In genomic region chr17:40517981-40518380, GRCh38 we compare ENCODE assay signal across 3 cellular contexts.
TF ChIP-seq lines count a peak whose summit lies in the region.

No MANE protein-coding gene starts in this region.

TF ChIP-seq in A549, 52 proteins besides CTCF, POLR2A, EP300 and RAD21 (continued from another document):
- TF ChIP-seq CBX2 (IDR thresholded peaks at IDR 0.05; ENCODE audit: borderline replicate concordance, low read depth) (no peak), NFE2L2 (conservative IDR thresholded peaks at IDR 0.05; ENCODE audit: low read length) (no peak), HEYL (CRISPR knock-in tag; IDR thresholded peaks at IDR 0.05) (no peak), MAX (IDR thresholded peaks at IDR 0.05) (no peak), MYC (IDR thresholded peaks at IDR 0.05; ENCODE audit: borderline replicate concordance, low read length) (no peak), NR3C1 (IDR thresholded peaks at IDR 0.05) (no peak), JUNB (IDR thresholded peaks at IDR 0.05) (no peak), SREBF2 (IDR thresholded peaks at IDR 0.05) (no peak), GATA3 (IDR thresholded peaks at IDR 0.05; ENCODE audit: borderline replicate concordance) (no peak), BCL3 (IDR thresholded peaks at IDR 0.05) (no peak), HOXB5 (CRISPR knock-in tag; IDR thresholded peaks at IDR 0.05) (0 out of 2 replicates have a peak, but pooled peaks have one; percentile 4), BHLHE40 (IDR thresholded peaks at IDR 0.05; ENCODE audit: low read depth, low read length) (no peak), RFX5 (IDR thresholded peaks at IDR 0.05) (no peak), HOXB13 (CRISPR knock-in tag; IDR thresholded peaks at IDR 0.05; ENCODE audit: low read depth) (peak; percentile 40; the same call in 1 of the 2 replicates), ZNF302 (CRISPR knock-in tag; IDR thresholded peaks at IDR 0.05) (peak; percentile 65; the same call in 1 of the 2 replicates), NPAS2 (CRISPR knock-in tag; IDR thresholded peaks at IDR 0.05; ENCODE audit: borderline replicate concordance) (no peak)

TF ChIP-seq in HCT116, 20 proteins besides CTCF, POLR2A, EP300 and RAD21 (continued from another document):
- TF ChIP-seq MAX (IDR thresholded peaks at IDR 0.05): no peak
- TF ChIP-seq CEBPB (IDR thresholded peaks at IDR 0.05; ENCODE audit: low read depth): no peak
- TF ChIP-seq SIN3A (IDR thresholded peaks at IDR 0.05; ENCODE audit: low read depth): no peak
- TF ChIP-seq CBX3 (IDR thresholded peaks at IDR 0.05; ENCODE audit: low read depth): no peak
- no peak for TF ChIP-seq SRF (IDR thresholded peaks at IDR 0.05; ENCODE audit: low read depth)
- TF ChIP-seq TCF7L2 (IDR thresholded peaks at IDR 0.05; ENCODE audit: borderline replicate concordance, extremely low read depth, insufficient read depth, insufficient read length): no peak
- no peak for TF ChIP-seq ELF1 (IDR thresholded peaks at IDR 0.05; ENCODE audit: borderline replicate concordance, low read depth)
- TF ChIP-seq ATF3 (IDR thresholded peaks at IDR 0.05): no peak
- no peak for TF ChIP-seq SP1 (IDR thresholded peaks at IDR 0.05; ENCODE audit: low read depth)
- TF ChIP-seq ZBTB33 (IDR thresholded peaks at IDR 0.05; ENCODE audit: extremely low read depth, insufficient replicate concordance, low read length): no peak
- TF ChIP-seq YY1 (IDR thresholded peaks at IDR 0.05; ENCODE audit: extremely low read depth, insufficient replicate concordance, low read depth, low read length): no peak
- TF ChIP-seq EGR1 (IDR thresholded peaks at IDR 0.05; ENCODE audit: low read depth): no peak
- no peak for TF ChIP-seq REST (IDR thresholded peaks at IDR 0.05; ENCODE audit: low read depth)
- TF ChIP-seq FOSL1 (IDR thresholded peaks at IDR 0.05; ENCODE audit: low read depth): no peak
- no peak for TF ChIP-seq JUND (IDR thresholded peaks at IDR 0.05)
- TF ChIP-seq POLR2AphosphoS5 (IDR thresholded peaks at IDR 0.05; ENCODE audit: low read depth, low read length): no peak
- TF ChIP-seq ZFX (IDR thresholded peaks at IDR 0.05): no peak
- TF ChIP-seq EZH2 (IDR thresholded peaks at IDR 0.05): no peak
- no peak for TF ChIP-seq ZNF274 (IDR thresholded peaks at IDR 0.05; ENCODE audit: low read depth, low read length)

TF ChIP-seq in WTC11, 78 proteins besides CTCF, POLR2A, EP300 and RAD21 (continued from another document):
- TF ChIP-seq ZNF512 (CRISPR knock-in tag; IDR thresholded peaks at IDR 0.05; ENCODE audit: borderline replicate concordance) (no peak), ZNF671 (CRISPR knock-in tag; IDR thresholded peaks at IDR 0.05) (no peak), JUN (CRISPR knock-in tag; IDR thresholded peaks at IDR 0.05) (no peak), ATF6 (CRISPR knock-in tag; IDR thresholded peaks at IDR 0.05) (no peak), GTF2I (CRISPR knock-in tag; conservative IDR thresholded peaks at IDR 0.05) (no peak), E2F5 (CRISPR knock-in tag; IDR thresholded peaks at IDR 0.05) (no peak), TEAD4 (CRISPR knock-in tag; IDR thresholded peaks at IDR 0.05) (no peak), ARID4B (CRISPR knock-in tag; IDR thresholded peaks at IDR 0.05; ENCODE audit: borderline replicate concordance) (no peak), ZNF532 (CRISPR knock-in tag; IDR thresholded peaks at IDR 0.05; ENCODE audit: borderline replicate concordance) (no peak), ZNF396 (CRISPR knock-in tag; IDR thresholded peaks at IDR 0.05; ENCODE audit: borderline replicate concordance) (no peak), JAZF1 (CRISPR knock-in tag; IDR thresholded peaks at IDR 0.05) (no peak), NFYB (CRISPR knock-in tag; conservative IDR thresholded peaks at IDR 0.05; ENCODE audit: low read depth) (no peak), TP53 (CRISPR knock-in tag; IDR thresholded peaks at IDR 0.05) (no peak), ZNF281 (CRISPR knock-in tag; IDR thresholded peaks at IDR 0.05) (no peak), KAT7 (CRISPR knock-in tag; IDR thresholded peaks at IDR 0.05; ENCODE audit: borderline replicate concordance) (no peak), HMGXB4 (CRISPR knock-in tag; IDR thresholded peaks at IDR 0.05) (no peak), ZNF317 (CRISPR knock-in tag; IDR thresholded peaks at IDR 0.05; ENCODE audit: borderline replicate concordance, low read depth) (no peak)
TF ChIP-seq in WTC11: peak in this region for 0.
